In genomic region chr11:67276821-67277230, GRCh38 we compare ENCODE assay signal across 8 cellular contexts. TPM values are rescaled to one million over a fixed set of nuclear protein-coding genes. Genes with fewer than 3 reads are reported as not detected.
DNase-seq lines count a peak whose midpoint lies in the region; ATAC-seq and TF ChIP-seq lines count a peak whose summit lies in the region.

No MANE protein-coding gene starts in this region.

- peaks cover 22% of the 10 kb centered on the region for H3K4me1 ChIP-seq in IMR-90 (ENCODE audit: control insufficient read depth, insufficient read depth, low read length)
- H3K4me1 ChIP-seq in foreskin keratinocyte = no peaks in the 10 kb centered on the region
- peaks cover 78 to 84% (median 81%) of the 10 kb centered on the region in 3 donors for H3K4me1 ChIP-seq in skeletal muscle tissue (ENCODE audit: control insufficient read depth in 3 of 3, insufficient read depth in 3 of 3, low read length in 3 of 3)
- peaks cover 0 to 8% of the 10 kb centered on the region in 2 experiments for H3K4me1 ChIP-seq in trophoblast cell (ENCODE audit: control insufficient read depth in 1 of 2, insufficient read depth in 2 of 2, low read length in 2 of 2)

- CTCF ChIA-PET in IMR-90 (lab: Yijun Ruan, JAX) = interaction anchor here (0.7 to 1.6 kb wide), 3 partner anchors 10 to 106 kb away, joined by 3 to 6 read pairs (median 3); partner anchors contain the start of gene GRK2

- peak overlapping the region; percentile 93 for H3K27ac ChIP-seq in IMR-90 (ENCODE audit: insufficient read depth, low read length)
- no peak overlapping the region for H3K27ac ChIP-seq in foreskin keratinocyte
- H3K27ac ChIP-seq in skeletal muscle tissue (ENCODE audit: low read depth, low read length) = peak overlapping the region; percentile 88
- no peak overlapping the region for H3K27ac ChIP-seq in trophoblast cell (ENCODE audit: low read depth, low read length)

- H3K4me2 ChIP-seq in IMR-90 (ENCODE audit: low read depth, low read length) (peak overlapping the region; percentile 81), trophoblast cell (ENCODE audit: low read length) (no peak overlapping the region)

- peak overlapping the region; percentile 99 for H2AK9ac ChIP-seq in IMR-90 (replicated peaks; ENCODE audit: low read depth, low read length, poor library complexity)

- 0 out of 2 replicates have a peak overlapping the region, but pooled peaks have one; percentile 52 for H2BK20ac ChIP-seq in IMR-90 (ENCODE audit: low read depth, low read length)

- H3K4ac ChIP-seq in IMR-90 (ENCODE audit: low read depth, low read length) (peak overlapping the region; percentile 90), trophoblast cell (ENCODE audit: low read depth, low read length) (no peak overlapping the region)

- H2BK5ac ChIP-seq in IMR-90 (ENCODE audit: low read depth, low read length, poor library complexity, severe bottlenecking) (peak overlapping the region; percentile 87), trophoblast cell (ENCODE audit: low read depth, low read length, poor library complexity) (no peak overlapping the region)

- no peak overlapping the region for H4K12ac ChIP-seq in trophoblast cell (ENCODE audit: low read depth, low read length)

- 28% methylated on average over 5 of the region's 15 CpGs; no CpG with 5 or more reads in 1 of the 2 experiments for WGBS in IMR-90 (ENCODE audit: extremely low coverage in 2 of 2, insufficient read length in 1 of 2), 2 experiments
- no CpG with 5 or more reads among the region's 15 CpGs for WGBS in trophoblast cell (ENCODE audit: extremely low coverage, insufficient coverage, insufficient read length)

- dilution Hi-C loops in IMR-90 (cut with HindIII; ENCODE audit: low sequenced_read_pairs, unreplicated experiment) = no loop called here

- peak overlapping the region; percentile 29; the same call in 1 of the 2 replicates for H3K56ac ChIP-seq in IMR-90 (ENCODE audit: extremely low read depth, insufficient read depth, low read length)

- ATAC-seq in IMR-90 (ENCODE audit: low read depth) (peak; percentile 52), foreskin keratinocyte (no peak)

- H3K9me3 ChIP-seq in IMR-90 (ENCODE audit: control insufficient read depth, insufficient read depth, low read length) (no peaks in the 10 kb centered on the region), skeletal muscle tissue (ENCODE audit: control insufficient read depth in 3 of 3, low read length in 3 of 3) (no peaks in the 10 kb centered on the region), trophoblast cell (ENCODE audit: insufficient read depth, low read depth, low read length) (no peaks in the 10 kb centered on the region)

- no peak overlapping the region for H2BK12ac ChIP-seq in trophoblast cell (ENCODE audit: low read length)

- peak overlapping the region; percentile 65; the same call in 1 of the 2 replicates for H4K5ac ChIP-seq in IMR-90 (ENCODE audit: low read depth, low read length)

- H2AK5ac ChIP-seq in IMR-90 (ENCODE audit: low read depth, low read length) = peak overlapping the region; percentile 96
- H2AK5ac ChIP-seq in trophoblast cell (ENCODE audit: low read length) = no peak overlapping the region

- in situ Hi-C loops in IMR-90 (cut with MboI; ENCODE audit: low sequenced_read_pairs) = no loop called here

- intact Hi-C loops in IMR-90 (cut with micrococcal nuclease) = no loop called here

- H3K18ac ChIP-seq in IMR-90 (ENCODE audit: low read depth, low read length) = no peak overlapping the region
- no peak overlapping the region for H3K18ac ChIP-seq in trophoblast cell (ENCODE audit: low read length)

- TF ChIP-seq CTCF in IMR-90 (conservative IDR thresholded peaks at IDR 0.05; ENCODE audit: low read depth, low read length) (peak; percentile 43), foreskin keratinocyte (conservative IDR thresholded peaks at IDR 0.05) (peak; percentile 41)

- H3K27me3 ChIP-seq in IMR-90 (ENCODE audit: control insufficient read depth, insufficient read depth, low read length) (no peaks in the 10 kb centered on the region), foreskin keratinocyte (no peaks in the 10 kb centered on the region), skeletal muscle tissue (ENCODE audit: control insufficient read depth in 3 of 3, insufficient read depth in 3 of 3, low read length in 3 of 3) (no peaks in the 10 kb centered on the region), trophoblast cell (ENCODE audit: insufficient read depth, low read length) (no peaks in the 10 kb centered on the region)

- H3K79me1 ChIP-seq in IMR-90 (ENCODE audit: low read depth in 1 of 2, low read length in 2 of 2) (peaks cover 25 to 85% of the 10 kb centered on the region in 2 experiments), trophoblast cell (ENCODE audit: low read length) (no peaks in the 10 kb centered on the region)

- TF ChIP-seq POLR2A in IMR-90 (IDR thresholded peaks at IDR 0.05; ENCODE audit: low read depth, low read length) = no peak

- peak overlapping the region; percentile 77 for H4K91ac ChIP-seq in IMR-90 (ENCODE audit: insufficient read depth, low read depth, low read length)
- H4K91ac ChIP-seq in trophoblast cell (ENCODE audit: low read depth, low read length) = no peak overlapping the region

- H2BK15ac ChIP-seq in IMR-90 (ENCODE audit: low read depth, low read length) = peak overlapping the region; percentile 56; the same call in 1 of the 3 replicates

- TF ChIP-seq RAD21 in IMR-90 (IDR thresholded peaks at IDR 0.05; ENCODE audit: low read length) = peak; percentile 24; the same call in 1 of the 2 replicates

- H4K20me1 ChIP-seq in IMR-90 (ENCODE audit: insufficient read depth, low read length) = peaks cover 9% of the 10 kb centered on the region

- H3K4me3 ChIP-seq in IMR-90 (ENCODE audit: insufficient read depth, low read depth, low read length) (no peak overlapping the region), skeletal muscle tissue (ENCODE audit: low read length in 3 of 3) (peak overlapping the region; percentile 56 to 70 (median 63)), trophoblast cell (ENCODE audit: low read depth, low read length) (no peak overlapping the region)

- H3K23ac ChIP-seq in IMR-90 (ENCODE audit: low read depth, low read length) = peak overlapping the region; percentile 96
- H3K23ac ChIP-seq in trophoblast cell (ENCODE audit: low read length) = no peak overlapping the region

- POLR2A ChIA-PET in IMR-90 (lab: Charles Lee; ENCODE audit: unreplicated experiment) = interaction anchor here (0.6 kb wide), 1 partner anchor 285 kb away, joined by 5 read pairs; no protein-coding TSS in a partner anchor

- peaks cover 25% of the 10 kb centered on the region for H3K9me1 ChIP-seq in IMR-90 (ENCODE audit: insufficient read depth, low read length)

- H3K14ac ChIP-seq in IMR-90 (replicated peaks; ENCODE audit: low read depth, low read length) = peak overlapping the region; percentile 91
- H3K14ac ChIP-seq in trophoblast cell (ENCODE audit: low read length) = no peak overlapping the region

- H2AFZ ChIP-seq in IMR-90 (replicated peaks; ENCODE audit: low read length, poor library complexity) = peak overlapping the region; percentile 90
- no peak overlapping the region for H2AFZ ChIP-seq in trophoblast cell (ENCODE audit: insufficient read depth, low read length, poor library complexity)

- peak overlapping the region; percentile 64 for H2BK120ac ChIP-seq in IMR-90 (ENCODE audit: low read depth, low read length)
- no peak overlapping the region for H2BK120ac ChIP-seq in trophoblast cell (ENCODE audit: insufficient read depth, low read length, poor library complexity)

- H3K9ac ChIP-seq in IMR-90 (ENCODE audit: low read depth, low read length) = peak overlapping the region; percentile 79
- peak overlapping the region; percentile 78 to 86 (median 81) for H3K9ac ChIP-seq in skeletal muscle tissue (ENCODE audit: low read depth in 1 of 3, low read length in 3 of 3)
- H3K9ac ChIP-seq in trophoblast cell (ENCODE audit: low read length) = no peak overlapping the region

- no TSS peak for BruUV-seq in IMR-90 (replicated peaks; lab: Mats Ljungman, UMichigan)

- peaks cover 1% of the 10 kb centered on the region for H3K79me2 ChIP-seq in trophoblast cell (ENCODE audit: control insufficient read depth, insufficient read depth, low read length, poor library complexity)

- peak; percentile 69 for DNase-seq in activated CD4-positive, alpha-beta T cell treated with anti-CD3 and anti-CD28 coated beads for 48 hours
- DNase-seq in activated CD4-positive, alpha-beta T cell treated with anti-CD3 and anti-CD28 coated beads for 1 hour = no peak
- DNase-seq in IMR-90 (peak; percentile 45), foreskin keratinocyte (no peak), cerebellar nuclear complex (lab: John Stamatoyannopoulos, UW) (no peak), trophoblast cell (no peak)
- DNase-seq in activated CD8-positive, alpha-beta memory T cell treated with anti-CD3 and anti-CD28 coated beads, Interleukin-2, amount 50 U/mL, for 48 hours = peak; percentile 85

- H3K36me3 ChIP-seq in IMR-90 (ENCODE audit: control insufficient read depth, insufficient read depth, low read length) = peaks cover 28% of the 10 kb centered on the region
- H3K36me3 ChIP-seq in skeletal muscle tissue (ENCODE audit: control insufficient read depth in 3 of 3, insufficient read depth in 3 of 3, low read length in 3 of 3) = peaks cover 29 to 30% (median 29%) of the 10 kb centered on the region in 3 donors
- peaks cover 59 to 65% of the 10 kb centered on the region in 2 experiments for H3K36me3 ChIP-seq in trophoblast cell (ENCODE audit: control insufficient read depth in 1 of 2, insufficient read depth in 2 of 2, low read length in 2 of 2)

- H4K8ac ChIP-seq in IMR-90 (ENCODE audit: low read depth in 2 of 2, low read length in 2 of 2) (peak overlapping the region; percentile 78 to 81), trophoblast cell (ENCODE audit: low read depth, low read length) (no peak overlapping the region)

RNA-seq across cellular contexts. Expression of gene GRK2, which starts 10.6 kb away (rescaled TPM):
- total RNA-seq in IMR-90 (2012; rRNA removed) = 23.9 and 26.7 TPM in 2 replicates
- 41.8 and 45.8 TPM in 2 replicates for polyA plus RNA-seq in IMR-90 (2012; rRNA removed)
- 23.5 and 42.3 TPM in 2 replicates for polyA plus RNA-seq in IMR-90 (2012; cell fraction: cytosol; rRNA removed)
- polyA plus RNA-seq in IMR-90 (2012; cell fraction: nucleus; rRNA removed; ENCODE audit: low replicate concordance) = 130 and 275 TPM in 2 replicates
- 34.3 and 36.5 TPM in 2 replicates for total RNA-seq in foreskin keratinocyte
- polyA plus RNA-seq in foreskin keratinocyte = 29.2 and 31.4 TPM in 2 replicates
- 27.7 TPM for total RNA-seq in skeletal muscle tissue
- 22.3 and 22.9 TPM in 2 replicates for polyA plus RNA-seq in trophoblast cell (2013)

RNA-seq across cellular contexts. Expression of gene ANKRD13D, which starts 12.3 kb away (rescaled TPM):
- total RNA-seq in IMR-90 (2012; rRNA removed) = 7.3 and 8.1 TPM in 2 replicates
- polyA plus RNA-seq in IMR-90 (2012; rRNA removed) = 38.4 and 44.0 TPM in 2 replicates
- polyA plus RNA-seq in IMR-90 (2012; cell fraction: cytosol; rRNA removed) = 31.2 and 35.3 TPM in 2 replicates
- polyA plus RNA-seq in IMR-90 (2012; cell fraction: nucleus; rRNA removed; ENCODE audit: low replicate concordance) = 129 and 331 TPM in 2 replicates
- 28.8 and 29.2 TPM in 2 replicates for total RNA-seq in foreskin keratinocyte
- polyA plus RNA-seq in foreskin keratinocyte = 25.3 and 26.1 TPM in 2 replicates
- total RNA-seq in skeletal muscle tissue = 12.5 TPM
- 20.5 and 20.9 TPM in 2 replicates for polyA plus RNA-seq in trophoblast cell (2013)

RNA-seq across cellular contexts. Expression of gene SSH3, which starts 26.5 kb away (rescaled TPM):
- total RNA-seq in IMR-90 (2012; rRNA removed) (7.3 and 7.8 TPM in 2 replicates), foreskin keratinocyte (27.7 and 31.0 TPM in 2 replicates), skeletal muscle tissue (6.8 TPM)
- polyA plus RNA-seq in IMR-90 (2012; rRNA removed) (26.7 and 29.2 TPM in 2 replicates), foreskin keratinocyte (27.8 and 30.2 TPM in 2 replicates)
- 14.4 and 25.5 TPM in 2 replicates for polyA plus RNA-seq in IMR-90 (2012; cell fraction: cytosol; rRNA removed)
- 83.1 and 197 TPM in 2 replicates for polyA plus RNA-seq in IMR-90 (2012; cell fraction: nucleus; rRNA removed; ENCODE audit: low replicate concordance)
- polyA plus RNA-seq in trophoblast cell (2013) = 85.6 and 93.4 TPM in 2 replicates

Comparison
In these comparisons a context has a peak if more than half of its experiments do, and no peak if none do; other contexts are left out.
1. DNase-seq: peak in activated CD4-positive, alpha-beta T cell treated with anti-CD3 and anti-CD28 coated beads for 48 hours (single experiment), IMR-90 (single experiment) and activated CD8-positive, alpha-beta memory T cell treated with anti-CD3 and anti-CD28 coated beads, Interleukin-2, amount 50 U/mL, for 48 hours (single experiment); none in activated CD4-positive, alpha-beta T cell treated with anti-CD3 and anti-CD28 coated beads for 1 hour (single experiment), foreskin keratinocyte (0 of 2), cerebellar nuclear complex (0 of 2) and trophoblast cell (0 of 2).
2. H3K27ac ChIP-seq: peak in IMR-90 (single experiment) and skeletal muscle tissue (single experiment); none in foreskin keratinocyte (single experiment) and trophoblast cell (single experiment).
3. H3K4me3 ChIP-seq: peak in skeletal muscle tissue (3 of 3); none in IMR-90 (single experiment) and trophoblast cell (single experiment).